In genomic region chr10:14014423-14014822, GRCh38 we compare ENCODE assay signal across 19 cellular contexts.
"Had no signal": no experiment of that assay in that cellular context is flagged by ENCODE, and none has a peak within 500 bp of the region (broad histone marks: within the 10 kb centered on the region; RNA-seq: fewer than 3 reads in every experiment).

No MANE protein-coding gene starts in this region.

- H3K27me3 ChIP-seq: pancreas, right lobe of liver, testis, upper lobe of left lung had no signal

- H3K4me3 ChIP-seq: dorsolateral prefrontal cortex, lung, pancreas, right lobe of liver, testis, tibial artery, upper lobe of left lung had no signal

- DNase-seq: dorsolateral prefrontal cortex; effector CD4-positive, alpha-beta T cell; head of caudate nucleus; midbrain; naive thymus-derived CD4-positive, alpha-beta T cell; occipital lobe; pancreas; right lobe of liver; small intestine; stimulated activated CD4-positive, alpha-beta T cell treated with anti-CD3 and anti-CD28 coated beads, Interleukin-1b, Interleukin-23, amount 100 ng/mL, for 48 hours; stimulated activated CD4-positive, alpha-beta T cell treated with anti-CD3 and anti-CD28 coated beads, Interleukin-4, amount 100 ng/mL, for 24 hours; stimulated activated naive CD4-positive, alpha-beta T cell treated with Interleukin-2 at 50 U/mL for 16 hours; substantia nigra; testis; tibial artery; upper lobe of left lung had no signal

- H3K36me3 Mint-ChIP-seq: stimulated activated effector memory CD8-positive, alpha-beta T cell treated with anti-CD3 and anti-CD28 coated beads, Interleukin-12 subunit alpha, Interleukin-12 subunit beta, amount 100 ng/mL, for 72 hours had no signal

- H3K4me1 ChIP-seq: pancreas, right lobe of liver had no signal

- H3K27ac ChIP-seq: pancreas, right lobe of liver, testis, tibial artery, upper lobe of left lung had no signal

- ATAC-seq: naive thymus-derived CD4-positive, alpha-beta T cell; pancreas; stimulated activated effector memory CD8-positive, alpha-beta T cell treated with anti-CD3 and anti-CD28 coated beads, Interleukin-12 subunit alpha, Interleukin-12 subunit beta, amount 100 ng/mL, for 72 hours had no signal

- H3K36me3 ChIP-seq: pancreas, right lobe of liver, tibial artery, upper lobe of left lung had no signal

- H3K9me3 ChIP-seq: pancreas, right lobe of liver, testis, tibial artery had no signal

- H3K27ac Mint-ChIP-seq: stimulated activated effector memory CD8-positive, alpha-beta T cell treated with anti-CD3 and anti-CD28 coated beads, Interleukin-12 subunit alpha, Interleukin-12 subunit beta, amount 100 ng/mL, for 72 hours had no signal

- H3K4me3 Mint-ChIP-seq: memory B cell; stimulated activated effector memory CD8-positive, alpha-beta T cell treated with anti-CD3 and anti-CD28 coated beads, Interleukin-12 subunit alpha, Interleukin-12 subunit beta, amount 100 ng/mL, for 72 hours had no signal
